8 cellular contexts compared by ENCODE assay signal in genomic region chr9:100099722-100100042, GRCh38. TPM values are rescaled to one million over a fixed set of nuclear protein-coding genes. Genes with fewer than 3 reads are reported as not detected.
A peak's percentile ranks its signal among the peaks of the same experiment; 100 is the strongest.
DNase-seq lines count a peak whose midpoint lies in the region; ATAC-seq and TF ChIP-seq lines count a peak whose summit lies in the region.

No MANE protein-coding gene starts in this region.

- peaks cover 18% of the 10 kb centered on the region for H3F3A ChIP-seq in GM23248 (ENCODE audit: insufficient read depth)

- H3K9me3 Mint-ChIP-seq in type B pancreatic cell, result no peaks in the 10 kb centered on the region

- H3K4me1 Mint-ChIP-seq in type B pancreatic cell (ENCODE audit: unreplicated experiment), result peaks cover 24% of the 10 kb centered on the region

- peak; percentile 72 for DNase-seq in DMS 273 (lab: John Stamatoyannopoulos, UW; ENCODE audit: unreplicated experiment)
- no peak for DNase-seq in GM23248
- peak; percentile 42 for DNase-seq in midbrain (lab: John Stamatoyannopoulos, UW)
- no peak for DNase-seq in type B pancreatic cell (ENCODE audit: extremely low spot score, unreplicated experiment)
- DNase-seq in cortex of kidney (lab: John Stamatoyannopoulos, UW), result no peak

- H3K9ac ChIP-seq in GM23248, result peak overlapping the region; percentile 91
- H3K9ac ChIP-seq in OCI-LY3 (ENCODE audit: low read length), result peak overlapping the region; percentile 81
- H3K9ac ChIP-seq in duodenal mucosa (ENCODE audit: low read depth in 1 of 2, low read length in 2 of 2), result peak overlapping the region; percentile 59 to 100

- H3K27me3 ChIP-seq in GM23248 (replicated peaks; ENCODE audit: insufficient read depth) (no peaks in the 10 kb centered on the region), OCI-LY3 (ENCODE audit: low read depth, low read length) (no peaks in the 10 kb centered on the region), duodenal mucosa (ENCODE audit: control insufficient read depth in 1 of 2, insufficient read depth in 2 of 2, low read length in 2 of 2) (no peaks in the 10 kb centered on the region)

- peak overlapping the region; percentile 97 for H3K4me3 ChIP-seq in GM23248
- peak overlapping the region; percentile 96 for H3K4me3 ChIP-seq in OCI-LY3 (ENCODE audit: low read length)
- peak overlapping the region; percentile 98 to 100 for H3K4me3 ChIP-seq in duodenal mucosa (ENCODE audit: low read depth in 1 of 2, low read length in 2 of 2)

- ATAC-seq in GM21390 (IDR thresholded peaks at IDR 0.05; ENCODE audit: unreplicated experiment), result no peak

- H3K9me2 ChIP-seq in GM23248 (ENCODE audit: insufficient read depth), result no peaks in the 10 kb centered on the region

- H3K4me3 Mint-ChIP-seq in type B pancreatic cell, result peak overlapping the region; percentile 99

- in situ Hi-C loops in GM23248 (cut with MboI), result no loop called here

- peaks cover 3% of the 10 kb centered on the region; the same call in 1 of the 2 replicates for H4K20me1 ChIP-seq in GM23248 (ENCODE audit: insufficient read depth)
- H4K20me1 ChIP-seq in OCI-LY3 (ENCODE audit: insufficient read depth, low read length), result peaks cover 4% of the 10 kb centered on the region; the same call in 1 of the 2 replicates

- H2AFZ ChIP-seq in GM23248 (peak overlapping the region; percentile 96), OCI-LY3 (ENCODE audit: low read depth, low read length) (peak overlapping the region; percentile 98)

- peak overlapping the region; percentile 64 for H3K27ac ChIP-seq in GM23248
- H3K27ac ChIP-seq in OCI-LY3 (ENCODE audit: low read length), result peak overlapping the region; percentile 38
- H3K27ac ChIP-seq in duodenal mucosa (ENCODE audit: low read depth, low read length), result no peak overlapping the region

- H3K79me2 ChIP-seq in GM23248 (ENCODE audit: insufficient read depth), result peaks cover 52% of the 10 kb centered on the region
- H3K79me2 ChIP-seq in OCI-LY3 (ENCODE audit: low read length), result peaks cover 48% of the 10 kb centered on the region

- H3K4me2 ChIP-seq in GM23248 (ENCODE audit: unreplicated experiment) (peak overlapping the region; percentile 96), OCI-LY3 (ENCODE audit: low read length) (peak overlapping the region; percentile 92)

- no peaks in the 10 kb centered on the region for H3K27me3 Mint-ChIP-seq in type B pancreatic cell

- no peak for TF ChIP-seq CTCF in OCI-LY3 (IDR thresholded peaks at IDR 0.05; ENCODE audit: low read depth, low read length)
- no peak for TF ChIP-seq CTCF in type B pancreatic cell (conservative IDR thresholded peaks at IDR 0.05)

- H3K36me3 ChIP-seq in GM23248 (ENCODE audit: low read depth), result peaks cover 10% of the 10 kb centered on the region; the same call in 1 of the 2 replicates
- peaks cover 3% of the 10 kb centered on the region for H3K36me3 ChIP-seq in OCI-LY3 (replicated peaks; ENCODE audit: low read depth, low read length)
- H3K36me3 ChIP-seq in duodenal mucosa (ENCODE audit: control insufficient read depth in 1 of 2, insufficient read depth in 2 of 2, low read length in 2 of 2), result peaks cover 4 to 5% of the 10 kb centered on the region in 2 donors

- no peaks in the 10 kb centered on the region for H3K36me3 Mint-ChIP-seq in type B pancreatic cell

- 2 to 5% methylated on average over 8 to 10 of the region's 10 CpGs for WGBS in GM23248 (ENCODE audit: low coverage in 1 of 2, low lambda C conversion rate in 2 of 2, missing lambda C conversion rate in 2 of 2), 2 experiments

- H3K9me3 ChIP-seq in GM23248 (ENCODE audit: low read depth), result no peaks in the 10 kb centered on the region
- H3K9me3 ChIP-seq in OCI-LY3 (ENCODE audit: insufficient read depth, low read length), result no peaks in the 10 kb centered on the region
- H3K9me3 ChIP-seq in duodenal mucosa (ENCODE audit: control insufficient read depth in 1 of 2, low read length in 2 of 2), result no peaks in the 10 kb centered on the region

- H3K4me1 ChIP-seq in GM23248 (ENCODE audit: insufficient read depth) (peaks cover 21% of the 10 kb centered on the region; the same call in 1 of the 2 replicates), OCI-LY3 (ENCODE audit: low read length) (peaks cover 13% of the 10 kb centered on the region), duodenal mucosa (ENCODE audit: control insufficient read depth in 1 of 2, insufficient read depth in 2 of 2, low read length in 2 of 2) (peaks cover 15 to 29% of the 10 kb centered on the region in 2 donors)

- H3K27ac Mint-ChIP-seq in type B pancreatic cell, result peak overlapping the region; percentile 99

RNA-seq across cellular contexts. Expression of gene INVS, which starts 0.6 kb away (rescaled TPM):
- 13.8 and 17.0 TPM in 2 replicates for total RNA-seq in GM23248 (2014; rRNA removed; shearing (Covaris generic))
- polyA plus RNA-seq in GM23248 (2016; fragmentation: Nextera tagmentation; extraction: Ambion mirVana), result 8.5 and 10.5 TPM in 2 replicates
- 13.8 and 24.0 TPM in 2 replicates for total RNA-seq in type B pancreatic cell (ENCODE audit: low replicate concordance)

RNA-seq across cellular contexts. Expression of gene ERP44, which starts 0.9 kb away (rescaled TPM):
- total RNA-seq in GM23248 (2014; rRNA removed; shearing (Covaris generic)), result 23.8 and 24.2 TPM in 2 replicates
- polyA plus RNA-seq in GM23248 (2016; fragmentation: Nextera tagmentation; extraction: Ambion mirVana), result 50.5 and 51.6 TPM in 2 replicates
- 21.2 and 23.1 TPM in 2 replicates for total RNA-seq in type B pancreatic cell (ENCODE audit: low replicate concordance)

Comparison
In these comparisons a context has a peak if more than half of its experiments do, and no peak if none do; other contexts are left out.
1. DNase-seq: peak in DMS 273 (single experiment) and midbrain (single experiment); none in GM23248 (single experiment), type B pancreatic cell (single experiment) and cortex of kidney (single experiment).
2. Peak in every context shown above with its lines, with median percentiles within 50 percentile points of each other: H3K4me3 ChIP-seq and H3K9ac ChIP-seq.